8 cellular contexts compared by ENCODE assay signal in genomic region chr15:100349321-100349695, GRCh38. TPM values are rescaled to one million over a fixed set of nuclear protein-coding genes. Genes with fewer than 3 reads are reported as not detected.
A peak's percentile ranks its signal among the peaks of the same experiment; 100 is the strongest.
DNase-seq lines count a peak whose midpoint lies in the region; ATAC-seq and TF ChIP-seq lines count a peak whose summit lies in the region.

No MANE protein-coding gene starts in this region.

- no peaks in the 10 kb centered on the region for H3K4me1 ChIP-seq in mesodermal cell (ENCODE audit: control insufficient read depth, insufficient read depth, low read length, poor library complexity, severe bottlenecking)
- H3K4me1 ChIP-seq in thyroid gland, result peaks cover 10 to 12% of the 10 kb centered on the region in 2 donors

- H3K4me3 ChIP-seq in mesodermal cell (ENCODE audit: extremely low read depth, insufficient read depth, low read length, poor library complexity, severe bottlenecking) (peak overlapping the region; percentile 62), thyroid gland (replicated peaks in 1 of 3) (peak overlapping the region in 1 of 3 donors; percentile 51)

- H3K27me3 ChIP-seq in thyroid gland, result no peaks in the 10 kb centered on the region

- peaks cover 2% of the 10 kb centered on the region for H3K4me1 Mint-ChIP-seq in activated naive CD4-positive, alpha-beta T cell treated with anti-CD3 and anti-CD28 coated beads for 36 hours (ENCODE audit: low read depth)
- H3K4me1 Mint-ChIP-seq in brain, result peaks cover 7% of the 10 kb centered on the region

- DNase-seq in activated naive CD4-positive, alpha-beta T cell treated with anti-CD3 and anti-CD28 coated beads for 36 hours, result no peak
- DNase-seq in activated naive CD4-positive, alpha-beta T cell (lab: John Stamatoyannopoulos, UW), result no peak
- no peak for DNase-seq in thyroid gland
- DNase-seq in CD1c-positive myeloid dendritic cell (ENCODE audit: extremely low spot score), result no peak
- no peak for DNase-seq in NCI-H2196 treated with DMSO at 0.1 percent for 48 hours (lab: John Stamatoyannopoulos, UW; ENCODE audit: unreplicated experiment)

- H3K27ac ChIP-seq in mesodermal cell (ENCODE audit: low read depth, low read length, severe bottlenecking) (no peak overlapping the region), thyroid gland (peak overlapping the region in 2 of 3 donors; percentile 90)

- CTCF ChIA-PET in activated naive CD4-positive, alpha-beta T cell treated with anti-CD3 and anti-CD28 coated beads for 36 hours (lab: Charles Lee), result interaction anchor here (0.8 to 5.2 kb wide), 44 partner anchors 10 to 659 kb away, joined by 3 to 96 read pairs (median 6); partner anchors contain the start of genes ALDH1A3 and ASB7

- WGBS in mesodermal cell (ENCODE audit: insufficient coverage in 2 of 2), 2 experiments, result 72 to 73% methylated on average over 13 to 14 of the region's 17 CpGs
- WGBS in thyroid gland, 2 donors, result 43% methylated on average over 11 to 15 of the region's 17 CpGs

- ATAC-seq in HG02981 (IDR thresholded peaks at IDR 0.05; ENCODE audit: unreplicated experiment), result no peak

- no peaks in the 10 kb centered on the region for H3K36me3 Mint-ChIP-seq in activated naive CD4-positive, alpha-beta T cell treated with anti-CD3 and anti-CD28 coated beads for 36 hours (ENCODE audit: low read depth)
- H3K36me3 Mint-ChIP-seq in brain, result no peaks in the 10 kb centered on the region

- TF ChIP-seq POLR2A in thyroid gland (IDR thresholded peaks at IDR 0.05), result no peak

- intact Hi-C loops in activated naive CD4-positive, alpha-beta T cell treated with anti-CD3 and anti-CD28 coated beads for 36 hours (cut with micrococcal nuclease), result no loop called here
- intact Hi-C loops in thyroid gland (cut with DNase I), result loop anchor here (10.0 kb wide), 2 partner anchors 215 to 255 kb away; partner anchors contain the start of genes ASB7 and LINS1

- H3K27me3 Mint-ChIP-seq in activated naive CD4-positive, alpha-beta T cell treated with anti-CD3 and anti-CD28 coated beads for 36 hours (ENCODE audit: low read depth), result peaks cover 3% of the 10 kb centered on the region
- H3K27me3 Mint-ChIP-seq in brain, result peaks cover 19% of the 10 kb centered on the region

- no peak overlapping the region for H3K27ac Mint-ChIP-seq in activated naive CD4-positive, alpha-beta T cell treated with anti-CD3 and anti-CD28 coated beads for 36 hours
- H3K27ac Mint-ChIP-seq in brain, result peak overlapping the region in 2 of 5 experiments; percentile 77 to 96

- H3K9me3 ChIP-seq in mesodermal cell (ENCODE audit: control insufficient read depth, low read length) (no peaks in the 10 kb centered on the region), thyroid gland (no peaks in the 10 kb centered on the region)

- peak overlapping the region; percentile 80 for H3K4me3 Mint-ChIP-seq in activated naive CD4-positive, alpha-beta T cell treated with anti-CD3 and anti-CD28 coated beads for 36 hours
- peak overlapping the region in 4 of 5 experiments; percentile 85 to 92 (median 89) for H3K4me3 Mint-ChIP-seq in brain

- H3K9me3 Mint-ChIP-seq in activated naive CD4-positive, alpha-beta T cell treated with anti-CD3 and anti-CD28 coated beads for 36 hours, result no peaks in the 10 kb centered on the region
- peaks cover 0 to 12% (median 6%) of the 10 kb centered on the region in 5 experiments for H3K9me3 Mint-ChIP-seq in brain

- no peak for TF ChIP-seq CTCF in brain (conservative IDR thresholded peaks at IDR 0.05)
- no peak for TF ChIP-seq CTCF in thyroid gland (IDR thresholded peaks at IDR 0.05)

- H3K36me3 ChIP-seq in mesodermal cell (ENCODE audit: control insufficient read depth, insufficient read depth, low read length) (no peaks in the 10 kb centered on the region), thyroid gland (no peaks in the 10 kb centered on the region)

RNA-seq across cellular contexts. Expression of gene ADAMTS17, which starts 7.5 kb away (rescaled TPM):
- total RNA-seq in activated naive CD4-positive, alpha-beta T cell treated with anti-CD3 and anti-CD28 coated beads for 36 hours, result 1 to 10 TPM in 1 of 2 experiments, under 1 TPM in 1; 0.81 to 1.0 TPM
- 7.1 TPM for polyA plus RNA-seq in brain (ENCODE audit: insufficient read depth, low read depth, low replicate concordance)
- polyA plus RNA-seq in mesodermal cell (2013, experiment 1 of 2), result 0.22 TPM
- 0.76 TPM for polyA plus RNA-seq in mesodermal cell (2013, experiment 2 of 2)
- total RNA-seq in thyroid gland, result 100 to 1,000 TPM in 1 of 4 donors, 1 to 10 TPM in 3; 3.5 to 667 (median 5.3) TPM
